20 cellular contexts compared by ENCODE assay signal in the genomic region with DNA sequence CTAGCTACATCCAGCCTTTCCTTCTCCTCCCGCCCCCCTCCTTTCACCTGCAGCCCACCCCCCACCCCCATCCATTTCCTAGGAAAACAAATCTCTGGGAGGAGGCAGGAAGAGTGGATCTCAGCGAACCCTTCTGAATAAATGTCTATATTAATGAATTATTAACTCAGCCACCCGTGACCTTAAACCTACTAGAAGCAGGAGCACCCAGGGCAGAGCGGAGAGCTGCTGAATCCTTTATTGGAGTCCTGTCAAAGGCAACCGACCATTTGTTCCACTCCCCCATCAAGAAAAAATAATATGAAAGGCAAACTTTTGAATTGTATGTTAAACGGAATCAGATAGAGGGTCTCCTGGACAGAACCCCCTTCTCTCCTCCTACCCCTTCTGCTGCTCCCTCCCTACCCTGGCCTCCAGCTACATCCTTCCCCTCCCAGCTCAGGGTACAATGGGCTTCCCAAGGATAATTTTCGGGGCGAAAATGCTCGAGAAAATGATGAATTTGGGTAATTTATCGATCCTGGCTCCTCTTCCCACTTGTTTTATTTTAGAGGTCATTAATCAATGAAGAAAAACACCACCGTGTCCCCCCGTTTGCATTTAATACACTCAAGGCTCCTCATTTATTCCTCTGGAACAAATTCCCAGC. TPM values are rescaled to one million over a fixed set of nuclear protein-coding genes. Genes with fewer than 3 reads are reported as not detected.
DNase-seq lines count a peak whose midpoint lies in the region; ATAC-seq and TF ChIP-seq lines count a peak whose summit lies in the region.
"Had no signal": no experiment of that assay in that cellular context is flagged by ENCODE, and none has a peak within 500 bp of the region (broad histone marks: within the 10 kb centered on the region; RNA-seq: fewer than 3 reads in every experiment).

No MANE protein-coding gene starts in this region.

- ATAC-seq in left lobe of liver (peak; percentile 68), HG03175 (IDR thresholded peaks at IDR 0.05; ENCODE audit: unreplicated experiment) (no peak)
- ATAC-seq: GM12878, PC-3 had no signal

- H4K20me1 ChIP-seq in MM.1S (ENCODE audit: insufficient read depth, low read length) = no peaks in the 10 kb centered on the region

- H3K79me2 ChIP-seq in MM.1S (ENCODE audit: low read length) = no peaks in the 10 kb centered on the region

- peaks cover 99% of the 10 kb centered on the region for H3K27me3 ChIP-seq in endodermal cell (ENCODE audit: control insufficient read depth, insufficient read depth, low read length, poor library complexity, severe bottlenecking)
- H3K27me3 ChIP-seq in MM.1S (replicated peaks; ENCODE audit: insufficient read depth, low read length) = no peaks in the 10 kb centered on the region

- H3K36me3 ChIP-seq in endodermal cell (ENCODE audit: control insufficient read depth, insufficient read depth, low read length) (no peaks in the 10 kb centered on the region), MM.1S (replicated peaks; ENCODE audit: insufficient read depth, low read length) (no peaks in the 10 kb centered on the region)
- H3K36me3 ChIP-seq: SJCRH30 had no signal

- H3K4me1 Mint-ChIP-seq in endodermal cell = peaks cover 17% of the 10 kb centered on the region

- H3K27ac ChIP-seq in endodermal cell (ENCODE audit: low read depth, low read length) (no peak overlapping the region), MM.1S (ENCODE audit: low read length) (no peak overlapping the region)
- H3K27ac ChIP-seq: C4-2B, GM23248, SJCRH30 had no signal

- H3K4me3 Mint-ChIP-seq in endodermal cell = peak overlapping the region; percentile 59

- no peaks in the 10 kb centered on the region for H3K9me2 ChIP-seq in MM.1S (replicated peaks; ENCODE audit: insufficient read depth, low read length)

- WGBS in endodermal cell (ENCODE audit: insufficient coverage in 1 of 2, insufficient read length in 1 of 2), 2 experiments = 12% methylated on average over 10 of the region's 12 CpGs; no CpG with 5 or more reads in 1 of the 2 experiments

- H3F3A ChIP-seq in MM.1S (ENCODE audit: insufficient read depth, low read length) = no peaks in the 10 kb centered on the region

- no peak for TF ChIP-seq CTCF in endodermal cell (conservative IDR thresholded peaks at IDR 0.05)
- no peak for TF ChIP-seq CTCF in MM.1S (IDR thresholded peaks at IDR 0.05; ENCODE audit: low read length)

- peak; percentile 59 for DNase-seq in HT-29 (ENCODE audit: low spot score)
- peak; percentile 65 for DNase-seq in endodermal cell
- DNase-seq in left lobe of liver (ENCODE audit: low spot score) = no peak
- DNase-seq in retina = peak; percentile 39
- DNase-seq in foreskin melanocyte = no peak
- DNase-seq in MM.1S = no peak
- DNase-seq in stimulated activated CD8-positive, alpha-beta memory T cell treated with anti-CD3 and anti-CD28 coated beads, Interleukin-4, amount 100 ng/mL, for 48 hours = no peak
- DNase-seq: DND-41, GDM1, GM23248, NCI-H1436, NCI-H2029 treated with DMSO at 0.1 percent for 48 hours, NCI-H510A treated with DMSO at 0.1 percent for 48 hours, NCI-H82, PC-3, SJCRH30 had no signal

- H3K9me3 ChIP-seq in endodermal cell (ENCODE audit: control insufficient read depth, low read length) (no peaks in the 10 kb centered on the region), MM.1S (replicated peaks; ENCODE audit: insufficient read depth, low read length) (no peaks in the 10 kb centered on the region)
- H3K9me3 ChIP-seq: SJCRH30 had no signal

- H3K9me3 Mint-ChIP-seq in endodermal cell = no peaks in the 10 kb centered on the region

- H3K4me3 ChIP-seq in endodermal cell (ENCODE audit: low read length) (peak overlapping the region; percentile 81), MM.1S (ENCODE audit: low read length) (no peak overlapping the region)
- H3K4me3 ChIP-seq: GM12878, GM23248, SJCRH30 had no signal

- no peak overlapping the region for H3K4me2 ChIP-seq in MM.1S (ENCODE audit: low read depth, low read length)

- H3K4me1 ChIP-seq in endodermal cell (ENCODE audit: control insufficient read depth, insufficient read depth, low read length) (peaks cover 18% of the 10 kb centered on the region), MM.1S (ENCODE audit: low read length) (no peaks in the 10 kb centered on the region)
- H3K4me1 ChIP-seq: SJCRH30 had no signal

- no peak overlapping the region for H3K27ac Mint-ChIP-seq in endodermal cell

- no peak overlapping the region for H2AFZ ChIP-seq in MM.1S (ENCODE audit: low read length)
- H2AFZ ChIP-seq: GM23248 had no signal

- peaks cover 96% of the 10 kb centered on the region for H3K27me3 Mint-ChIP-seq in endodermal cell (ENCODE audit: insufficient read depth)

- H3K9ac ChIP-seq in endodermal cell (ENCODE audit: extremely low read depth, low read length, poor library complexity, severe bottlenecking) (no peak overlapping the region), MM.1S (ENCODE audit: low read length) (no peak overlapping the region)
- H3K9ac ChIP-seq: GM23248 had no signal

- H3K36me3 Mint-ChIP-seq in endodermal cell (ENCODE audit: low read depth) = no peaks in the 10 kb centered on the region

RNA-seq across cellular contexts. Expression of gene PRDM6, which starts 3.3 kb away (rescaled TPM):
- not detected in 2 replicates for total RNA-seq in HT-29 (2014; rRNA removed; shearing (Covaris generic))
- under 1 TPM; 0.13 to 0.66 TPM for total RNA-seq in endodermal cell
- polyA plus RNA-seq in endodermal cell (2013, experiment 1 of 2) = 0.43 TPM
- polyA plus RNA-seq in endodermal cell (2013, experiment 2 of 2) = 0.33 TPM
- total RNA-seq in left lobe of liver = 0.35 TPM
- total RNA-seq: A673, GM12878, PC-3 had no signal
- polyA plus RNA-seq: GM12878 had no signal

RNA-seq across cellular contexts. Expression of gene PPIC, which starts 49.2 kb away (rescaled TPM):
- 23.3 and 26.3 TPM in 2 replicates for total RNA-seq in HT-29 (2014; rRNA removed; shearing (Covaris generic))
- total RNA-seq in endodermal cell (10 to 100 TPM; 25.7 to 36.4 TPM), left lobe of liver (18.6 TPM)
- polyA plus RNA-seq in endodermal cell (2013, experiment 1 of 2) = 7.3 TPM
- 8.8 TPM for polyA plus RNA-seq in endodermal cell (2013, experiment 2 of 2)
- total RNA-seq: A673 had no signal

Comparison
In these comparisons a context has a peak if more than half of its experiments do, and no peak if none do; other contexts are left out.
1. DNase-seq: peak in HT-29 (single experiment), endodermal cell (single experiment) and retina (single experiment); none in left lobe of liver (single experiment), foreskin melanocyte (single experiment), MM.1S (single experiment) and stimulated activated CD8-positive, alpha-beta memory T cell treated with anti-CD3 and anti-CD28 coated beads, Interleukin-4, amount 100 ng/mL, for 48 hours (single experiment).